In the genomic region with DNA sequence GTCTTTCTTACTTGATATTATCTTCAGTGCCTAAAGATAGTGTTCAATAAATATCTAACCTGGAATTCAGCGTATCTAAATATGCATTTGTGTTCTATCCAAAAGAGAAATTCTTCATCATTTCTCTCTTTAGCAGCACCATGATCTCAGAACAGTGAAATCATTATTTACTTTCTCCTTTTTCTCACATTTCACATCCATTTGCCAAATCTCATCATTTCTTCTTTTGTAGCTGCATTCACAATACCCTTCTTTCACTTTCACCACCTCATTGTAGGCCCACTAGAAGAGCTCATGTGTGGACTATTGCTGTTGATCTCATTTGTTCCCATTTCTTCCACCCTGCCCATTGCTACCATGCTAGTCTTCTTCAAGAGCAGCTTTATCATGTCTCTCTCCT, we compare ENCODE assay signal across 22 cellular contexts.
DNase-seq lines count a peak whose midpoint lies in the region; TF ChIP-seq lines count a peak whose summit lies in the region.
"Had no signal": no experiment of that assay in that cellular context is flagged by ENCODE, and none has a peak within 500 bp of the region (broad histone marks: within the 10 kb centered on the region; RNA-seq: fewer than 3 reads in every experiment).

No MANE protein-coding gene starts in this region.

- H3K27ac Mint-ChIP-seq in Calu3 (ENCODE audit: unreplicated experiment) (peak overlapping the region; percentile 7), progenitor cell of endocrine pancreas (peak overlapping the region; percentile 50)
- H3K27ac Mint-ChIP-seq: B cell; CD4-positive, alpha-beta T cell; CD8-positive, alpha-beta T cell had no signal

- H3K36me3 ChIP-seq in HEK293 (ENCODE audit: control insufficient read depth in 2 of 2, insufficient read depth in 1 of 2, low read length in 2 of 2), result peaks cover 0 to 3% of the 10 kb centered on the region in 2 experiments; a peak in 1 of 3 replicates
- peaks cover 0 to 6% (median 0%) of the 10 kb centered on the region in 3 donors for H3K36me3 ChIP-seq in tibial artery

- H3K4me3 Mint-ChIP-seq in Calu3 (ENCODE audit: low read depth, unreplicated experiment) (no peak overlapping the region), progenitor cell of endocrine pancreas (ENCODE audit: low read depth) (no peak overlapping the region)
- H3K4me3 Mint-ChIP-seq: B cell; CD4-positive, alpha-beta T cell; CD8-positive, alpha-beta T cell had no signal

- no peak for DNase-seq in Calu3
- DNase-seq in progenitor cell of endocrine pancreas (ENCODE audit: low spot score, unreplicated experiment), result no peak
- DNase-seq in tibial artery, result no peak
- DNase-seq in NCI-H1048 (lab: John Stamatoyannopoulos, UW), result no peak
- DNase-seq: AML-193; Caco-2; CD4-positive, alpha-beta T cell; CD8-positive, alpha-beta T cell; DMS 273 treated with DMSO at 0.1 percent for 48 hours; DMS153; DMS53; DMS79; DND-41; EL; GDM1 had no signal

- no peak overlapping the region for H3K27ac ChIP-seq in HEK293 (ENCODE audit: extremely low read depth, low read depth, low read length)
- H3K27ac ChIP-seq in tibial artery, result no peak overlapping the region
- H3K27ac ChIP-seq: 22Rv1; A549; BLaER1 treated with 17β-estradiol and CSF1 and Interleukin-3, amounts not matched to agents 10 nM and 100 nM; C4-2B had no signal

- TF ChIP-seq CTCF in Calu3 (IDR thresholded peaks at IDR 0.05; ENCODE audit: unreplicated experiment), result no peak
- no peak for TF ChIP-seq CTCF in HEK293 (tag by site-specific recombination; IDR thresholded peaks at IDR 0.05)
- TF ChIP-seq CTCF in progenitor cell of endocrine pancreas (IDR thresholded peaks at IDR 0.05; ENCODE audit: unreplicated experiment), result no peak
- no peak for TF ChIP-seq CTCF in tibial artery (IDR thresholded peaks at IDR 0.05)

- H3K27me3 ChIP-seq in tibial artery, result no peaks in the 10 kb centered on the region
- H3K27me3 ChIP-seq: BLaER1 treated with 17β-estradiol and CSF1 and Interleukin-3, amounts not matched to agents 10 nM and 100 nM had no signal

- H3K36me3 Mint-ChIP-seq in Calu3 (ENCODE audit: insufficient read depth, unreplicated experiment), result peaks cover 6% of the 10 kb centered on the region
- H3K36me3 Mint-ChIP-seq in progenitor cell of endocrine pancreas (ENCODE audit: insufficient read depth), result no peaks in the 10 kb centered on the region

- CTCF ChIA-PET in Calu3 (lab: Charles Lee), result no interaction called here
- CTCF ChIA-PET in HEK293 (lab: Yijun Ruan, JAX), result no interaction called here

- H3K4me3 ChIP-seq in HEK293 (ENCODE audit: low read depth, low read length) (no peak overlapping the region), tibial artery (no peak overlapping the region)
- H3K4me3 ChIP-seq: A549; BLaER1 treated with 17β-estradiol and CSF1 and Interleukin-3, amounts not matched to agents 10 nM and 100 nM; GM12878 had no signal

- BruUV-seq in Calu3 (replicated peaks; lab: Mats Ljungman, UMichigan), result no TSS peak

- intact Hi-C loops in Calu3 (cut with micrococcal nuclease; ENCODE audit: unreplicated experiment), result no loop called here
- intact Hi-C loops in tibial artery (cut with DNase I; ENCODE audit: low total_unique reads), result loop anchor here (5.0 kb wide), 1 partner anchor 1279 kb away; no protein-coding TSS in a partner anchor

- H3K4me1 ChIP-seq in HEK293 (ENCODE audit: control insufficient read depth, insufficient read depth, low read length) (no peaks in the 10 kb centered on the region), tibial artery (no peaks in the 10 kb centered on the region)
- H3K4me1 ChIP-seq: A549; BLaER1 treated with 17β-estradiol and CSF1 and Interleukin-3, amounts not matched to agents 10 nM and 100 nM; Caco-2 had no signal

- H3K9me3 ChIP-seq in HEK293 (ENCODE audit: control insufficient read depth, insufficient read depth, low read depth, low read length) (no peaks in the 10 kb centered on the region), tibial artery (no peaks in the 10 kb centered on the region)
- H3K9me3 ChIP-seq: A549, Caco-2 had no signal

- H3K27me3 Mint-ChIP-seq in Calu3 (ENCODE audit: unreplicated experiment), result no peaks in the 10 kb centered on the region
- no peaks in the 10 kb centered on the region for H3K27me3 Mint-ChIP-seq in progenitor cell of endocrine pancreas
- H3K27me3 Mint-ChIP-seq: CD4-positive, alpha-beta T cell had no signal

- H3K9me3 Mint-ChIP-seq in Calu3 (ENCODE audit: low read depth, unreplicated experiment) (no peaks in the 10 kb centered on the region), progenitor cell of endocrine pancreas (ENCODE audit: low read depth) (no peaks in the 10 kb centered on the region)
- H3K9me3 Mint-ChIP-seq: CD4-positive, alpha-beta T cell; CD8-positive, alpha-beta T cell had no signal

- H3K4me1 Mint-ChIP-seq in Calu3 (ENCODE audit: low read depth, unreplicated experiment), result peaks cover 33% of the 10 kb centered on the region
- H3K4me1 Mint-ChIP-seq in progenitor cell of endocrine pancreas (ENCODE audit: low read depth), result peaks cover 6% of the 10 kb centered on the region
- H3K4me1 Mint-ChIP-seq: B cell had no signal

- POLR2A ChIA-PET in HEK293 (lab: Yijun Ruan, JAX), result no interaction called here

TF ChIP-seq in HEK293, 187 proteins besides CTCF, POLR2A, EP300 and RAD21:
- no peak for TF ChIP-seq GFI1B (tag by site-specific recombination; IDR thresholded peaks at IDR 0.05)
- TF ChIP-seq PRDM1 (tag by site-specific recombination; IDR thresholded peaks at IDR 0.05), result peak; percentile 92
- TF ChIP-seq, protein P1, sequence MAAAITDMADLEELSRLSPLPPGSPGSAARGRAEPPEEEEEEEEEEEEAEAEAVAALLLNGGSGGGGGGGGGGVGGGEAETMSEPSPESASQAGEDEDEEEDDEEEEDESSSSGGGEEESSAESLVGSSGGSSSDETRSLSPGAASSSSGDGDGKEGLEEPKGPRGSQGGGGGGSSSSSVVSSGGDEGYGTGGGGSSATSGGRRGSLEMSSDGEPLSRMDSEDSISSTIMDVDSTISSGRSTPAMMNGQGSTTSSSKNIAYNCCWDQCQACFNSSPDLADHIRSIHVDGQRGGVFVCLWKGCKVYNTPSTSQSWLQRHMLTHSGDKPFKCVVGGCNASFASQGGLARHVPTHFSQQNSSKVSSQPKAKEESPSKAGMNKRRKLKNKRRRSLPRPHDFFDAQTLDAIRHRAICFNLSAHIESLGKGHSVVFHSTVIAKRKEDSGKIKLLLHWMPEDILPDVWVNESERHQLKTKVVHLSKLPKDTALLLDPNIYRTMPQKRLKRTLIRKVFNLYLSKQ (tag by site-specific recombination; IDR thresholded peaks at IDR 0.05; ENCODE audit: borderline replicate concordance), result no peak
